1 cellular context compared by ENCODE assay signal in genomic region chr17:79812206-79812968, GRCh38.
TF ChIP-seq lines count a peak whose summit lies in the region.

No MANE protein-coding gene starts in this region.

TF ChIP-seq in HepG2, 621 proteins besides CTCF, POLR2A, EP300 and RAD21 (continued from another document):
- TF ChIP-seq ZNF597 (CRISPR knock-in tag; IDR thresholded peaks at IDR 0.05) (no peak), RARA (CRISPR knock-in tag; IDR thresholded peaks at IDR 0.05) (no peak), NCOA5 (CRISPR knock-in tag; IDR thresholded peaks at IDR 0.05) (no peak), YEATS4 (CRISPR knock-in tag; IDR thresholded peaks at IDR 0.05; ENCODE audit: borderline replicate concordance) (peak; percentile 46; the same call in 1 of the 2 replicates), KDM1A (CRISPR knock-in tag; IDR thresholded peaks at IDR 0.05) (no peak), U2AF2 (IDR thresholded peaks at IDR 0.05; ENCODE audit: low read depth, low read length) (no peak), ZNF124 (CRISPR knock-in tag; IDR thresholded peaks at IDR 0.05) (no peak), CREBL2 (CRISPR knock-in tag; IDR thresholded peaks at IDR 0.05; ENCODE audit: borderline replicate concordance) (no peak), ZFP90 (CRISPR knock-in tag; IDR thresholded peaks at IDR 0.05; ENCODE audit: borderline replicate concordance) (peak; percentile 80), SIX1 (CRISPR knock-in tag; IDR thresholded peaks at IDR 0.05; ENCODE audit: borderline replicate concordance) (no peak), GLMP (CRISPR knock-in tag; IDR thresholded peaks at IDR 0.05; ENCODE audit: borderline replicate concordance) (no peak), HMGXB4 (CRISPR knock-in tag; IDR thresholded peaks at IDR 0.05; ENCODE audit: borderline replicate concordance in 1 of 2, low read depth in 1 of 2) (no peak), ZFYVE20 (CRISPR knock-in tag; IDR thresholded peaks at IDR 0.05; ENCODE audit: borderline replicate concordance, low read depth) (no peak), ZBED4 (CRISPR knock-in tag; IDR thresholded peaks at IDR 0.05; ENCODE audit: borderline replicate concordance) (no peak), SALL2 (CRISPR knock-in tag; IDR thresholded peaks at IDR 0.05) (no peak; the same call in 1 of the 2 replicates), ZNF652 (CRISPR knock-in tag; IDR thresholded peaks at IDR 0.05; ENCODE audit: borderline replicate concordance, low read depth) (no peak), TRIM22 (IDR thresholded peaks at IDR 0.05) (no peak), ERF (CRISPR knock-in tag; IDR thresholded peaks at IDR 0.05) (no peak), MLX (CRISPR knock-in tag; IDR thresholded peaks at IDR 0.05) (no peak), CEBPB (IDR thresholded peaks at IDR 0.05; ENCODE audit: borderline replicate concordance, low read depth, low read length) (no peak), ZBTB26 (CRISPR knock-in tag; IDR thresholded peaks at IDR 0.05; ENCODE audit: borderline replicate concordance) (no peak), TMF1 (CRISPR knock-in tag; IDR thresholded peaks at IDR 0.05; ENCODE audit: low read depth) (no peak), SATB2 (CRISPR knock-in tag; IDR thresholded peaks at IDR 0.05) (no peak), GMEB2 (CRISPR knock-in tag; IDR thresholded peaks at IDR 0.05; ENCODE audit: low read depth) (no peak), ZNF460 (CRISPR knock-in tag; IDR thresholded peaks at IDR 0.05; ENCODE audit: borderline replicate concordance) (no peak), IKZF5 (CRISPR knock-in tag; IDR thresholded peaks at IDR 0.05) (no peak), TEAD2 (CRISPR knock-in tag; IDR thresholded peaks at IDR 0.05) (no peak), FUBP1 (CRISPR knock-in tag; IDR thresholded peaks at IDR 0.05; ENCODE audit: borderline replicate concordance) (no peak), THRA (CRISPR knock-in tag; IDR thresholded peaks at IDR 0.05; ENCODE audit: borderline replicate concordance) (no peak), HINFP (CRISPR knock-in tag; IDR thresholded peaks at IDR 0.05; ENCODE audit: low read depth) (no peak)
TF ChIP-seq in HepG2: peak in this region for 69.
